Comparison of ENCODE assay signal across 25 cellular contexts in genomic region chr9:135552698-135553161, GRCh38. TPM values are rescaled to one million over a fixed set of nuclear protein-coding genes. Genes with fewer than 3 reads are reported as not detected.
DNase-seq lines count a peak whose midpoint lies in the region; ATAC-seq and TF ChIP-seq lines count a peak whose summit lies in the region.
"Had no signal": no experiment of that assay in that cellular context is flagged by ENCODE, and none has a peak within 500 bp of the region (broad histone marks: within the 10 kb centered on the region; RNA-seq: fewer than 3 reads in every experiment).

No MANE protein-coding gene starts in this region.

- peaks cover 6% of the 10 kb centered on the region for H3K27me3 Mint-ChIP-seq in GM23338 (ENCODE audit: insufficient read depth, low read depth, poor library complexity)

- no peaks in the 10 kb centered on the region for H3K4me1 Mint-ChIP-seq in GM23338
- H3K4me1 Mint-ChIP-seq: CD4-positive, alpha-beta memory T cell had no signal

- H2AFZ ChIP-seq in GM23338 (no peak overlapping the region), Karpas-422 (ENCODE audit: low read length) (no peak overlapping the region)
- H2AFZ ChIP-seq: GM23248 had no signal

- H3K36me3 ChIP-seq in GM23338 (ENCODE audit: insufficient read depth) (no peaks in the 10 kb centered on the region), Karpas-422 (ENCODE audit: insufficient read depth, low read length) (no peaks in the 10 kb centered on the region), breast epithelium (no peaks in the 10 kb centered on the region)
- H3K36me3 ChIP-seq: BLaER1 treated with 17β-estradiol and CSF1 and Interleukin-3, amounts not matched to agents 10 nM and 100 nM; MG63 had no signal

- H3K27ac Mint-ChIP-seq in GM23338, result no peak overlapping the region

- 0 out of 2 replicates have a peak, but pooled peaks cover 2% of the 10 kb centered on the region for H3K9me2 ChIP-seq in GM23338 (ENCODE audit: insufficient read depth)
- H3K9me2 ChIP-seq in Karpas-422 (replicated peaks; ENCODE audit: insufficient read depth, low read length), result no peaks in the 10 kb centered on the region
- H3K9me2 ChIP-seq: SK-N-SH had no signal

- H3K4me3 Mint-ChIP-seq in GM23338, result no peak overlapping the region
- H3K4me3 Mint-ChIP-seq: CD4-positive, alpha-beta memory T cell had no signal

- H3K9ac ChIP-seq in Karpas-422 (ENCODE audit: low read length), result no peak overlapping the region
- H3K9ac ChIP-seq: GM23248, SK-N-SH had no signal

- TF ChIP-seq CTCF in GM23338 (conservative IDR thresholded peaks at IDR 0.05; ENCODE audit: low read depth in 2 of 2) (no peak), breast epithelium (IDR thresholded peaks at IDR 0.05) (no peak)

- H3K4me1 ChIP-seq in GM23338 (ENCODE audit: insufficient read depth) (no peaks in the 10 kb centered on the region; the same call in 1 of the 2 replicates), Karpas-422 (ENCODE audit: low read length) (no peaks in the 10 kb centered on the region), breast epithelium (no peaks in the 10 kb centered on the region)
- H3K4me1 ChIP-seq: Caco-2 had no signal

- ATAC-seq in GM23338 (peak; percentile 45), left lobe of liver (no peak), sciatic nerve (no peak)
- ATAC-seq: GM12878, Panc1 had no signal

- H3K79me2 ChIP-seq in GM23338 (replicated peaks; ENCODE audit: insufficient read depth) (no peaks in the 10 kb centered on the region), Karpas-422 (ENCODE audit: low read length) (no peaks in the 10 kb centered on the region)

- H3K4me3 ChIP-seq in GM23338 (no peak overlapping the region), Karpas-422 (ENCODE audit: low read length) (no peak overlapping the region), breast epithelium (no peak overlapping the region)
- H3K4me3 ChIP-seq: BLaER1 treated with 17β-estradiol and CSF1 and Interleukin-3, amounts not matched to agents 10 nM and 100 nM; GM12878; GM23248; MG63 had no signal

- H3K4me2 ChIP-seq in GM23338 (no peak overlapping the region), Karpas-422 (ENCODE audit: low read depth, low read length, poor library complexity, severe bottlenecking) (no peak overlapping the region)
- H3K4me2 ChIP-seq: SK-N-SH had no signal

- H3F3A ChIP-seq in GM23338 (replicated peaks; ENCODE audit: low read depth), result no peaks in the 10 kb centered on the region

- no peak for TF ChIP-seq POLR2A in breast epithelium (IDR thresholded peaks at IDR 0.05)

- no peaks in the 10 kb centered on the region for H3K27me3 ChIP-seq in GM23338 (ENCODE audit: insufficient read depth)
- no peaks in the 10 kb centered on the region for H3K27me3 ChIP-seq in Karpas-422 (ENCODE audit: low read length)
- no peaks in the 10 kb centered on the region for H3K27me3 ChIP-seq in breast epithelium
- H3K27me3 ChIP-seq: MG63 had no signal

- H3K9me3 ChIP-seq in Karpas-422 (ENCODE audit: low read length), result no peaks in the 10 kb centered on the region
- H3K9me3 ChIP-seq in breast epithelium, result no peaks in the 10 kb centered on the region
- H3K9me3 ChIP-seq: BLaER1 treated with 17β-estradiol and CSF1 and Interleukin-3, amounts not matched to agents 10 nM and 100 nM; Caco-2; MG63; SK-N-SH had no signal

- H3K27ac ChIP-seq in GM23338 (ENCODE audit: low read depth) (no peak overlapping the region), Karpas-422 (ENCODE audit: low read length) (no peak overlapping the region), breast epithelium (no peak overlapping the region)
- H3K27ac ChIP-seq: GM23248 had no signal

- peaks cover 5% of the 10 kb centered on the region; the same call in 1 of the 3 replicates for H3K9me3 Mint-ChIP-seq in GM23338

- H4K20me1 ChIP-seq in GM23338 (replicated peaks; ENCODE audit: insufficient read depth), result no peaks in the 10 kb centered on the region
- H4K20me1 ChIP-seq in Karpas-422 (ENCODE audit: insufficient read depth, low read depth, low read length), result no peaks in the 10 kb centered on the region

- peak; percentile 27 for DNase-seq in GM23338 (ENCODE audit: low spot score)
- peak; percentile 51 for DNase-seq in Karpas-422
- peak; percentile 39 for DNase-seq in left lobe of liver (ENCODE audit: low spot score)
- DNase-seq in sciatic nerve (ENCODE audit: low spot score), result peak; percentile 26
- DNase-seq in stimulated activated CD4-positive, alpha-beta T cell treated with anti-CD3 and anti-CD28 coated beads, Interleukin-4, amount 100 ng/mL, for 1 hour, result no peak
- DNase-seq in AML-193 (lab: John Stamatoyannopoulos, UW), result no peak
- no peak for DNase-seq in breast epithelium (ENCODE audit: low spot score in 2 of 2)
- DNase-seq: Caco-2; CD4-positive, alpha-beta memory T cell; DMS 273 treated with DMSO at 0.1 percent for 48 hours; DMS79 treated with DMSO at 0.1 percent for 48 hours; GM23248; MG63; NCI-H1048; NCI-H1436; NCI-H187 treated with DMSO at 0.1 percent for 48 hours; NCI-H2107; NCI-H69; SIG-M5; SK-N-SH had no signal

- intact Hi-C loops in sciatic nerve (cut with DNase I) (no loop called here), breast epithelium (cut with DNase I; ENCODE audit: low total_unique reads) (no loop called here)

- no peaks in the 10 kb centered on the region; the same call in 2 of the 3 replicates for H3K36me3 Mint-ChIP-seq in GM23338 (ENCODE audit: low read depth)
- H3K36me3 Mint-ChIP-seq: CD4-positive, alpha-beta memory T cell had no signal

TF ChIP-seq in GM23338, 12 proteins besides CTCF, POLR2A, EP300 and RAD21 (continues in another document):
- TF ChIP-seq ZNF114 (CRISPR knock-in tag; IDR thresholded peaks at IDR 0.05) (no peak), STAT1 (IDR thresholded peaks at IDR 0.05; ENCODE audit: unreplicated experiment) (no peak)

RNA-seq across cellular contexts. Expression of gene OBP2A, which starts 6.8 kb away (rescaled TPM):
- total RNA-seq in GM23338 (2014; rRNA removed; shearing (Covaris generic)), result not detected in 2 replicates
- not detected in 2 replicates for polyA plus RNA-seq in GM23338 (2016; fragmentation: Nextera tagmentation; extraction: Ambion mirVana)
- not detected in 2 replicates for total RNA-seq in Karpas-422 (2014; rRNA removed; shearing (Covaris generic); ENCODE audit: low replicate concordance)
- total RNA-seq in left lobe of liver (not detected), sciatic nerve (not detected), breast epithelium (not detected)
- total RNA-seq: Caco-2; CD4-positive, alpha-beta memory T cell; GM12878; GM23248; LHCN-M2; NCI-H460 had no signal
- polyA plus RNA-seq: CD4-positive, alpha-beta memory T cell; GM12878; GM23248; SK-N-SH had no signal

RNA-seq across cellular contexts. Expression of gene PAEP, which starts 8.8 kb away (rescaled TPM):
- total RNA-seq in GM23338 (2014; rRNA removed; shearing (Covaris generic)), result not detected in 2 replicates
- not detected in 2 replicates for polyA plus RNA-seq in GM23338 (2016; fragmentation: Nextera tagmentation; extraction: Ambion mirVana)
- total RNA-seq in Karpas-422 (2014; rRNA removed; shearing (Covaris generic); ENCODE audit: low replicate concordance), result not detected in 2 replicates
- total RNA-seq in left lobe of liver (not detected), sciatic nerve (not detected), breast epithelium (not detected)
- total RNA-seq: Caco-2; CD4-positive, alpha-beta memory T cell; GM12878; GM23248; LHCN-M2 had no signal
- polyA plus RNA-seq: CD4-positive, alpha-beta memory T cell; GM12878; GM23248 had no signal

RNA-seq across cellular contexts. Expression of gene LCN1, which starts 31.5 kb away (rescaled TPM):
- not detected in 2 replicates for total RNA-seq in GM23338 (2014; rRNA removed; shearing (Covaris generic))
- polyA plus RNA-seq in GM23338 (2016; fragmentation: Nextera tagmentation; extraction: Ambion mirVana), result 0.27 TPM in 1 of 2 replicates, not detected in the other
- not detected in 2 replicates for total RNA-seq in Karpas-422 (2014; rRNA removed; shearing (Covaris generic); ENCODE audit: low replicate concordance)
- total RNA-seq in left lobe of liver (not detected), sciatic nerve (not detected), breast epithelium (not detected)
- total RNA-seq: Caco-2; CD4-positive, alpha-beta memory T cell; GM12878; GM23248; LHCN-M2 had no signal
- polyA plus RNA-seq: CD4-positive, alpha-beta memory T cell; GM12878; GM23248; SK-N-SH had no signal

RNA-seq across cellular contexts. Expression of gene MRPS2, which starts 52.2 kb away (rescaled TPM):
- total RNA-seq in GM23338 (2014; rRNA removed; shearing (Covaris generic)), result 96.5 and 116 TPM in 2 replicates
- 83.2 and 86.6 TPM in 2 replicates for polyA plus RNA-seq in GM23338 (2016; fragmentation: Nextera tagmentation; extraction: Ambion mirVana)
- total RNA-seq in Karpas-422 (2014; rRNA removed; shearing (Covaris generic); ENCODE audit: low replicate concordance), result 47.9 and 51.9 TPM in 2 replicates
- total RNA-seq in left lobe of liver (30.7 TPM), sciatic nerve (17.5 TPM), breast epithelium (10 to 100 TPM; 35.4 to 39.8 (median 36.7) TPM)

Comparison
In these comparisons a context has a peak if more than half of its experiments do, and no peak if none do; other contexts are left out.
1. DNase-seq: peak in GM23338 (single experiment), Karpas-422 (single experiment), left lobe of liver (single experiment) and sciatic nerve (single experiment); none in stimulated activated CD4-positive, alpha-beta T cell treated with anti-CD3 and anti-CD28 coated beads, Interleukin-4, amount 100 ng/mL, for 1 hour (single experiment), AML-193 (0 of 2) and breast epithelium (0 of 2).